1 cellular context compared by ENCODE assay signal in the genomic region with DNA sequence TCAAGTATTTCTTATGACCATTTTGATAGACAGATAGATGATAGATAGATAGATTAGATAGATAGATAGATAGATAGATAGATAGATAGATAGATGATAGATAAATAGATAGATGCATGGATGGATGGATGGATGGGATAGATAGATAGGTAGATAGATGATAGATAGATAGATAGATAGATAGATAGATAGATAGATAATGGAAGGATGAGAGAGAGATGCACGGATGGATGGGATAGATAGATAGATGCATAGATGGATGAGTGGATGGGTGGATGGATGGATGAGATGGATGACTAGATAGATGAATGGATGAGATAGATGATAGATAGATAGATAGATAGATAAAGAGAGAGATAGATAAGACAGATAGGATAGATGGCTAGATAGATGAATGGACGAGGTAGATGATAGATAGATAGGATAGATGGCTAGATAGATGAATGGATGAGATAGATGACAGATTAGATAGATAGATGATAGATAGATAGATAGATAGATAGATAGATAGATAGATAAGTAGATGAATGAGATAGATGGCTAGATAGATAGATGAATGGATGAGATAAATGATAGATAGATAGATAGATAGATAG. TPM values are rescaled to one million over a fixed set of nuclear protein-coding genes. Genes with fewer than 3 reads are reported as not detected.
"Had no signal": no experiment of that assay in that cellular context is flagged by ENCODE, and none has a peak within 500 bp of the region (broad histone marks: within the 10 kb centered on the region; RNA-seq: fewer than 3 reads in every experiment).

No MANE protein-coding gene starts in this region.

RNA-seq across cellular contexts. Expression of a gene that starts 24.9 kb away (rescaled TPM):
- total RNA-seq: myocyte had no signal
